In the genomic region with DNA sequence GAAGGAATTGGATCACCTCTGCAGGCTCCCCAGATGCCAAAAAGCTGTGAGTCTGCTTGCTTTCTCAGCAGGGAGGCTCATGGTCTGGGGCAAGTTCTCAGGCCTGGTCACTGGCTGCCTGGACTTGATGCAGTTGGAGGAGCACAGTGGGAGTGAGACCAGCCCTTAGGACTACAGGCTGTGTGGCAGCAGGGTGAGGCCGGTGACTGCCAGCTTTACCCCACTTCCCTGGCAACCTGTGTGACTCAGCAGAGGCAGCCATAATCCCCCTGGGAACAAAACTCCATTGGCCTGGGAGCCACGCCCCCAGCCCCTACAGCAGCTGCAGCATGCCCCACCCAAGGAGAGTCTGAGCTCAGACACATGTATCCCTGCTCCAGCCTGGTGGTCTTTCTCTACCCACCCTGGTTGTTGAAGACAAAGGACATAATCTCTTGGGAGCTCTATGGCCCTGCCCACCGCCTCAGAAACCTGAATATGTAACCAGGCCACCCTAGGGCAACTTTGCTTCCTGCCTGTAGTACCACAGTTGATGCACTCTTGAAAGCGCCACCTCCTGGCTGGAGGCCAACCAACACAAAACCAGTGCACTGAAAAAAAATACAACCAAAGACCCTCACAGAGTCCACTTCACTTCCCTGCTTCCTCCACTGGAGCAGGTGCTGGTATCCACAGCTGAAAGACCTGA, we compare ENCODE assay signal across 11 cellular contexts.
DNase-seq lines count a peak whose midpoint lies in the region; ATAC-seq and TF ChIP-seq lines count a peak whose summit lies in the region.
"Had no signal": no experiment of that assay in that cellular context is flagged by ENCODE, and none has a peak within 500 bp of the region (broad histone marks: within the 10 kb centered on the region; RNA-seq: fewer than 3 reads in every experiment).

No MANE protein-coding gene starts in this region.

- no peaks in the 10 kb centered on the region for H3K9me3 ChIP-seq in MG63
- H3K9me3 ChIP-seq: neutrophil had no signal

- H3K4me3 ChIP-seq in GM06990 (replicated peaks; ENCODE audit: low read depth, low read length): no peak overlapping the region
- no peak overlapping the region for H3K4me3 ChIP-seq in MG63

- no peaks in the 10 kb centered on the region for H3K27me3 ChIP-seq in GM06990 (replicated peaks; ENCODE audit: control insufficient read depth, insufficient read depth, low read length)
- no peaks in the 10 kb centered on the region; the same call in 1 of the 2 replicates for H3K27me3 ChIP-seq in MG63
- H3K27me3 ChIP-seq: neutrophil had no signal

- H3K27ac ChIP-seq in 22Rv1: no peak overlapping the region
- H3K27ac ChIP-seq: neutrophil had no signal

- H3K36me3 ChIP-seq in GM06990 (ENCODE audit: control insufficient read depth, insufficient read depth, low read length): no peaks in the 10 kb centered on the region
- no peaks in the 10 kb centered on the region for H3K36me3 ChIP-seq in MG63
- H3K36me3 ChIP-seq: neutrophil had no signal

- DNase-seq in GM06990 (ENCODE audit: extremely low read depth, insufficient read length) (no peak), MG63 (peak; percentile 21), brain pericyte (ENCODE audit: low read depth, low spot score) (peak; percentile 16), NCI-H1694 treated with DMSO at 0.1 percent for 48 hours (lab: John Stamatoyannopoulos, UW) (no peak), NCI-H146 treated with DMSO at 0.1 percent for 48 hours (lab: John Stamatoyannopoulos, UW; ENCODE audit: unreplicated experiment) (no peak), cerebellar cortex (ENCODE audit: low spot score) (no peak)
- DNase-seq: CD4-positive, CD25-positive, alpha-beta regulatory T cell; islet precursor cell had no signal

- ATAC-seq in GM18520 (IDR thresholded peaks at IDR 0.05; ENCODE audit: unreplicated experiment): no peak

- TF ChIP-seq CTCF in 22Rv1 (IDR thresholded peaks at IDR 0.05): peak; percentile 9; the same call in 1 of the 2 replicates
- TF ChIP-seq CTCF in GM06990 (IDR thresholded peaks at IDR 0.05; ENCODE audit: insufficient read depth, low read length, poor library complexity, severe bottlenecking): peak; percentile 28

Comparison
In these comparisons a context has a peak if more than half of its experiments do, and no peak if none do; other contexts are left out.
1. DNase-seq: peak in MG63 (single experiment) and brain pericyte (single experiment); none in GM06990 (single experiment), NCI-H1694 treated with DMSO at 0.1 percent for 48 hours (single experiment), NCI-H146 treated with DMSO at 0.1 percent for 48 hours (single experiment) and cerebellar cortex (single experiment).